Comparison of ENCODE assay signal across 8 cellular contexts in genomic region chr16:31880322-31880979, GRCh38. TPM values are rescaled to one million over a fixed set of nuclear protein-coding genes. Genes with fewer than 3 reads are reported as not detected.
A peak's percentile ranks its signal among the peaks of the same experiment; 100 is the strongest.
DNase-seq lines count a peak whose midpoint lies in the region; ATAC-seq and TF ChIP-seq lines count a peak whose summit lies in the region.

No MANE protein-coding gene starts in this region.

- no peak overlapping the region for H3K4me2 ChIP-seq in parathyroid adenoma (ENCODE audit: low read length)

- ATAC-seq in GM18498 (IDR thresholded peaks at IDR 0.05; ENCODE audit: unreplicated experiment) (peak; percentile 51), HG02973 (IDR thresholded peaks at IDR 0.05; ENCODE audit: unreplicated experiment) (peak; percentile 55), GM19467 (IDR thresholded peaks at IDR 0.05; ENCODE audit: unreplicated experiment) (no peak)

- H3K9me3 ChIP-seq in parathyroid adenoma (ENCODE audit: control insufficient read depth, low read length), result no peaks in the 10 kb centered on the region

- H2AFZ ChIP-seq in parathyroid adenoma, result no peak overlapping the region

- peaks cover under 1% of the 10 kb centered on the region for H3K79me2 ChIP-seq in parathyroid adenoma

- no peaks in the 10 kb centered on the region for H3K27me3 ChIP-seq in parathyroid adenoma (ENCODE audit: control insufficient read depth, insufficient read depth, low read length)

- in situ Hi-C loops in GM13977 (cut with MboI; ENCODE audit: low pct_unique_long_range_greater_than_20kb, low sequenced_read_pairs, unreplicated experiment), result loop anchor here (25.0 kb wide), 2 partner anchors 168 to 918 kb away; partner anchors contain the start of gene SETD1A

- H3K4me3 ChIP-seq in epithelial cell of proximal tubule (ENCODE audit: low read depth, low read length), result no peak overlapping the region
- H3K4me3 ChIP-seq in parathyroid adenoma (ENCODE audit: low read depth, low read length), result no peak overlapping the region

- H3K4me1 ChIP-seq in parathyroid adenoma, result no peaks in the 10 kb centered on the region

- peak overlapping the region; percentile 43 for H3K27ac ChIP-seq in parathyroid adenoma

- H3K9ac ChIP-seq in parathyroid adenoma, result no peak overlapping the region

- peak; percentile 37 for DNase-seq in T-helper 22 cell (ENCODE audit: low read depth)
- DNase-seq in epithelial cell of proximal tubule (ENCODE audit: low read depth), result peak; percentile 70
- no peak for DNase-seq in GM20000 (ENCODE audit: low spot score)
- no peak for DNase-seq in GM13977 (ENCODE audit: low spot score)

- no peak for TF ChIP-seq CTCF in epithelial cell of proximal tubule (conservative IDR thresholded peaks at IDR 0.05; ENCODE audit: low read depth, low read length)
- no peak for TF ChIP-seq CTCF in parathyroid adenoma (IDR thresholded peaks at IDR 0.05)
- TF ChIP-seq CTCF in GM20000 (IDR thresholded peaks at IDR 0.05; ENCODE audit: extremely low read depth, missing control alignments), result no peak
- TF ChIP-seq CTCF in GM13977 (IDR thresholded peaks at IDR 0.05; ENCODE audit: extremely low read depth, insufficient read depth, missing control alignments), result no peak

- no peaks in the 10 kb centered on the region for H3K36me3 ChIP-seq in parathyroid adenoma (ENCODE audit: control insufficient read depth, insufficient read depth, low read length)

RNA-seq across cellular contexts. Expression of gene ZNF267, which starts 6.8 kb away (rescaled TPM):
- 9.7 and 17.0 TPM in 2 replicates for total RNA-seq in epithelial cell of proximal tubule

Comparison
In these comparisons a context has a peak if more than half of its experiments do, and no peak if none do; other contexts are left out.
1. DNase-seq: peak in T-helper 22 cell (single experiment) and epithelial cell of proximal tubule (single experiment); none in GM20000 (single experiment) and GM13977 (single experiment).